ENCODE assay signal across 1 cellular context in genomic region chr3:10334461-10334860, GRCh38.
TF ChIP-seq lines count a peak whose summit lies in the region.

No MANE protein-coding gene starts in this region.

TF ChIP-seq in GM23338, 12 proteins besides CTCF, POLR2A, EP300 and RAD21:
- no peak for TF ChIP-seq JUNB (IDR thresholded peaks at IDR 0.05; ENCODE audit: unreplicated experiment)
